Comparison of ENCODE assay signal across 23 cellular contexts in the genomic region with DNA sequence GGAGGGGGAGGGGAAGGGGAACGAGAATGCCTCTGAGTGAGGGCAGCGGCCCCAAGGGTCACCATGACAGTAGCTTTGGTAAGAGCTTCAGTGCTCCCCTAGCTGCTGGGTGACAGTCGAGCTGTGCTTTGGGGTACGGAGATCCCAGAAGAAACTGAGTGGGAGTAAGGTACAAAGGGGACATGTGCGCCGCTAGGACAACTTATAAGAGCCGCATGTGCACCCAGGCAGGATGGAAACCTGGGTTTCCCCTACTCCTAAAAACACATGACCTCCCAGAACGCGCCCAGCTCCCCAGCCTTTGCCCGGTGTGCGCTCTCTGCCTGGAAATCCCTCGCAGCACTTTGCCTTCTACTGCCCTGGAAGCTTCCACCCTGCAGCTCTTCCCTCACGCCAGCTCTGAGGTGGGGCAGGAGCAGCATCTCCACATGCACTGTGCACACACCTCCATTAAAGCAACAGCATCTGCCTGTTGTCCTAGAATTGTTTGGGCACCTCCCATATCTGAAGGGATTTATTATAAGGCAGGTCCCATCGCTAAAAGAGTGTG.
"Had no signal": no experiment of that assay in that cellular context is flagged by ENCODE, and none has a peak within 500 bp of the region (broad histone marks: within the 10 kb centered on the region; RNA-seq: fewer than 3 reads in every experiment).

No MANE protein-coding gene starts in this region.

- H3K9me3 ChIP-seq: gastroesophageal sphincter, heart right ventricle, prostate gland, tibial nerve, uterus had no signal

- FAIRE-seq: keratinocyte had no signal

- H3K36me3 Mint-ChIP-seq: activated CD8-positive, alpha-beta memory T cell treated with anti-CD3 and anti-CD28 coated beads, Interleukin-2, amount 10 ng/mL, durations not matched to agents 7 days and 5 days; natural killer cell had no signal

- H3K27ac Mint-ChIP-seq: activated CD8-positive, alpha-beta memory T cell treated with anti-CD3 and anti-CD28 coated beads, Interleukin-2, amount 10 ng/mL, durations not matched to agents 7 days and 5 days; endodermal cell; natural killer cell had no signal

- H3K9me3 Mint-ChIP-seq: activated CD4-positive, alpha-beta T cell treated with anti-CD3 and anti-CD28 coated beads, Interleukin-2, amount 10 ng/mL, durations not matched to agents 7 days and 5 days; activated CD8-positive, alpha-beta T cell treated with anti-CD3 and anti-CD28 coated beads for 36 hours; activated naive CD8-positive, alpha-beta T cell treated with anti-CD3 and anti-CD28 coated beads for 36 hours; endodermal cell; natural killer cell; stimulated activated effector memory CD8-positive, alpha-beta T cell treated with anti-CD3 and anti-CD28 coated beads, Interleukin-12 subunit alpha, Interleukin-12 subunit beta, amount 100 ng/mL, for 72 hours; stimulated activated naive CD8-positive, alpha-beta T cell treated with anti-CD3 and anti-CD28 coated beads, Interleukin-15, amount 100 ng/mL, for 72 hours had no signal

- H3K27me3 ChIP-seq: gastroesophageal sphincter, heart right ventricle, tibial nerve, uterus had no signal

- H3K36me3 ChIP-seq: heart right ventricle, prostate gland, tibial nerve, uterus had no signal

- ATAC-seq: activated CD8-positive, alpha-beta memory T cell treated with anti-CD3 and anti-CD28 coated beads, Interleukin-2, amount 10 ng/mL, durations not matched to agents 7 days and 5 days; activated CD8-positive, alpha-beta T cell treated with anti-CD3 and anti-CD28 coated beads for 36 hours; gastroesophageal sphincter; heart right ventricle; left colon; natural killer cell; stimulated activated effector memory CD8-positive, alpha-beta T cell treated with anti-CD3 and anti-CD28 coated beads, Interleukin-12 subunit alpha, Interleukin-12 subunit beta, amount 100 ng/mL, for 72 hours; stimulated activated naive CD8-positive, alpha-beta T cell treated with anti-CD3 and anti-CD28 coated beads, Interleukin-15, amount 100 ng/mL, for 72 hours had no signal

- H3K4me3 Mint-ChIP-seq: activated CD4-positive, alpha-beta T cell treated with anti-CD3 and anti-CD28 coated beads, Interleukin-2, amount 10 ng/mL, durations not matched to agents 7 days and 5 days; activated CD8-positive, alpha-beta memory T cell treated with anti-CD3 and anti-CD28 coated beads, Interleukin-2, amount 10 ng/mL, durations not matched to agents 7 days and 5 days; activated CD8-positive, alpha-beta T cell treated with anti-CD3 and anti-CD28 coated beads for 36 hours; endodermal cell; natural killer cell; stimulated activated effector memory CD8-positive, alpha-beta T cell treated with anti-CD3 and anti-CD28 coated beads, Interleukin-12 subunit alpha, Interleukin-12 subunit beta, amount 100 ng/mL, for 72 hours had no signal

- H3K27ac ChIP-seq: epithelial cell of prostate, gastroesophageal sphincter, prostate gland, uterus had no signal

- H3K27me3 Mint-ChIP-seq: activated CD4-positive, alpha-beta T cell treated with anti-CD3 and anti-CD28 coated beads, Interleukin-2, amount 10 ng/mL, durations not matched to agents 7 days and 5 days; activated CD8-positive, alpha-beta memory T cell treated with anti-CD3 and anti-CD28 coated beads, Interleukin-2, amount 10 ng/mL, durations not matched to agents 7 days and 5 days; activated CD8-positive, alpha-beta T cell treated with anti-CD3 and anti-CD28 coated beads for 36 hours; activated naive CD8-positive, alpha-beta T cell treated with anti-CD3 and anti-CD28 coated beads for 36 hours; stimulated activated naive CD8-positive, alpha-beta T cell treated with anti-CD3 and anti-CD28 coated beads, Interleukin-15, amount 100 ng/mL, for 72 hours had no signal

- DNase-seq: activated CD4-positive, alpha-beta T cell treated with anti-CD3 and anti-CD28 coated beads, Interleukin-2, amount 10 ng/mL, durations not matched to agents 7 days and 5 days; activated CD8-positive, alpha-beta memory T cell treated with anti-CD3 and anti-CD28 coated beads, Interleukin-2, amount 10 ng/mL, durations not matched to agents 7 days and 5 days; activated CD8-positive, alpha-beta T cell treated with anti-CD3 and anti-CD28 coated beads for 36 hours; activated naive CD4-positive, alpha-beta T cell treated with Interleukin-2 at 50 U/mL for 16 hours; activated naive CD8-positive, alpha-beta T cell treated with anti-CD3 and anti-CD28 coated beads for 36 hours; activated T-cell treated with anti-CD3 and anti-CD28 coated beads for 4 hours; amniotic stem cell; cortex of kidney; endodermal cell; heart right ventricle; left colon; midbrain; natural killer cell; stimulated activated CD4-positive, alpha-beta T cell treated with anti-CD3 and anti-CD28 coated beads, Interleukin-1b, Interleukin-23, amount 100 ng/mL, for 48 hours; stimulated activated naive CD8-positive, alpha-beta T cell treated with anti-CD3 and anti-CD28 coated beads, Interleukin-15, amount 100 ng/mL, for 72 hours had no signal

- H3K4me1 ChIP-seq: prostate gland had no signal

- H3K4me3 ChIP-seq: gastroesophageal sphincter, heart right ventricle, lung, prostate gland, tibial nerve, uterus had no signal
